Comparison of ENCODE assay signal across 24 cellular contexts in genomic region chr3:149901770-149902169, GRCh38.
DNase-seq lines count a peak whose midpoint lies in the region; ATAC-seq, FAIRE-seq and TF ChIP-seq lines count a peak whose summit lies in the region.
"Had no signal": no experiment of that assay in that cellular context is flagged by ENCODE, and none has a peak within 500 bp of the region (broad histone marks: within the 10 kb centered on the region; RNA-seq: fewer than 3 reads in every experiment).

No MANE protein-coding gene starts in this region.

- intact Hi-C loops in K562 (cut with micrococcal nuclease), result no loop called here
- intact Hi-C loops in activated CD4-positive, alpha-beta T cell treated with anti-CD3 and anti-CD28 coated beads for 36 hours (cut with DNase I, micrococcal nuclease), result no loop called here

- H4K20me1 ChIP-seq in SK-N-SH (ENCODE audit: insufficient read depth) (no peaks in the 10 kb centered on the region), K562 (replicated peaks; ENCODE audit: control insufficient read depth, insufficient read depth, low read length) (no peaks in the 10 kb centered on the region)

- H3K36me3 Mint-ChIP-seq in activated CD4-positive, alpha-beta T cell treated with anti-CD3 and anti-CD28 coated beads for 36 hours (ENCODE audit: low read depth), result peaks cover 14% of the 10 kb centered on the region
- peaks cover 11% of the 10 kb centered on the region for H3K36me3 Mint-ChIP-seq in effector memory CD8-positive, alpha-beta T cell (ENCODE audit: insufficient read depth)

- TF ChIP-seq RAD21 in SK-N-SH (IDR thresholded peaks at IDR 0.05; ENCODE audit: low read length), result no peak
- TF ChIP-seq RAD21 in K562 (CRISPR knock-in tag; conservative IDR thresholded peaks at IDR 0.05 in 1 of 2, IDR thresholded peaks at IDR 0.05 in 1 of 2), result no peak

- no peak for ATAC-seq in K562
- no peak for ATAC-seq in activated CD4-positive, alpha-beta T cell treated with anti-CD3 and anti-CD28 coated beads for 36 hours
- no peak for ATAC-seq in effector memory CD8-positive, alpha-beta T cell (replicated peaks)
- ATAC-seq in HG03280 (IDR thresholded peaks at IDR 0.05; ENCODE audit: unreplicated experiment), result no peak
- ATAC-seq: A549, GM12878, HCT116 had no signal

- in situ Hi-C loops in K562 (cut with MboI), result no loop called here

- H3K9me2 ChIP-seq in SK-N-SH, result no peaks in the 10 kb centered on the region

- peak in 1 of 2 experiments; percentile 56; a peak in 2 of 4 replicates for TF ChIP-seq EP300 in SK-N-SH (IDR thresholded peaks at IDR 0.05; ENCODE audit: borderline replicate concordance in 1 of 2, low read depth in 1 of 2, low read length in 1 of 2)
- no peak for TF ChIP-seq EP300 in K562 (IDR thresholded peaks at IDR 0.05; ENCODE audit: low read length)

- TF ChIP-seq CTCF in D721Med (IDR thresholded peaks at IDR 0.05; ENCODE audit: insufficient read depth, missing control alignments), result no peak
- no peak for TF ChIP-seq CTCF in SK-N-SH (IDR thresholded peaks at IDR 0.05)
- TF ChIP-seq CTCF in K562 (IDR thresholded peaks at IDR 0.05 in 2 of 3, conservative IDR thresholded peaks at IDR 0.05 in 1 of 3; ENCODE audit: insufficient read depth in 2 of 3, low read depth in 1 of 3, low read length in 3 of 3), result no peak

- H3K36me3 ChIP-seq in SK-N-SH (replicated peaks in 1 of 2; ENCODE audit: control insufficient read depth in 1 of 2, insufficient read depth in 2 of 2, low read length in 1 of 2), result peaks cover 3 to 13% of the 10 kb centered on the region in 2 experiments
- H3K36me3 ChIP-seq in K562 (ENCODE audit: control insufficient read depth, insufficient read depth, low read length), result no peaks in the 10 kb centered on the region

- no peak overlapping the region for H3K9ac ChIP-seq in SK-N-SH
- no peak overlapping the region for H3K9ac ChIP-seq in K562 (ENCODE audit: insufficient read depth in 1 of 2, low read depth in 2 of 2, low read length in 2 of 2)
- H3K9ac ChIP-seq: GM23248 had no signal

- no peak overlapping the region for H3K27ac Mint-ChIP-seq in activated CD4-positive, alpha-beta T cell treated with anti-CD3 and anti-CD28 coated beads for 36 hours
- H3K27ac Mint-ChIP-seq in effector memory CD8-positive, alpha-beta T cell, result peak overlapping the region in 1 of 2 donors; percentile 41

- FAIRE-seq in D721Med (lab: Jason Lieb, UNC) (peak; percentile 53), K562 (lab: Jason Lieb, UNC) (peak; percentile 15)
- FAIRE-seq: A549, GM12878, GM19239, H1 had no signal

- H3K9me3 ChIP-seq in SK-N-SH (no peaks in the 10 kb centered on the region), K562 (replicated peaks; ENCODE audit: control insufficient read depth, insufficient read depth, low read depth, low read length) (no peaks in the 10 kb centered on the region)
- H3K9me3 ChIP-seq: A549 had no signal

- TF ChIP-seq POLR2A in K562 (conservative IDR thresholded peaks at IDR 0.05), result no peak

- H3K4me2 ChIP-seq in SK-N-SH (no peak overlapping the region), K562 (ENCODE audit: insufficient read depth, low read length) (no peak overlapping the region)
- H3K4me2 ChIP-seq: A549 had no signal

- H3K27ac ChIP-seq in SK-N-SH (ENCODE audit: low read depth in 2 of 2, low read length in 1 of 2), result peak overlapping the region in 1 of 2 experiments; percentile 97; a peak in 2 of 4 replicates
- H3K27ac ChIP-seq in K562 (ENCODE audit: extremely low read depth, low read depth, low read length), result no peak overlapping the region
- H3K27ac ChIP-seq: A549, GM23248 had no signal

- POLR2A ChIA-PET in SK-N-SH (lab: Yijun Ruan, JAX), result no interaction called here
- POLR2A ChIA-PET in K562 (lab: Yijun Ruan, JAX), result interaction anchor here (0.5 kb wide), 1 partner anchor 170 kb away, joined by 3 read pairs; no protein-coding TSS in a partner anchor
- POLR2A ChIA-PET in activated CD4-positive, alpha-beta T cell treated with anti-CD3 and anti-CD28 coated beads for 36 hours (lab: Charles Lee), result no interaction called here

- no peaks in the 10 kb centered on the region for H3K9me3 Mint-ChIP-seq in activated CD4-positive, alpha-beta T cell treated with anti-CD3 and anti-CD28 coated beads for 36 hours (ENCODE audit: low read depth)
- no peaks in the 10 kb centered on the region for H3K9me3 Mint-ChIP-seq in effector memory CD8-positive, alpha-beta T cell
- H3K9me3 Mint-ChIP-seq: CD4-positive, alpha-beta memory T cell; H9 had no signal

- H3K4me3 ChIP-seq in SK-N-SH (ENCODE audit: low read depth in 2 of 2, low read length in 1 of 2), result no peak overlapping the region
- no peak overlapping the region for H3K4me3 ChIP-seq in K562
- H3K4me3 ChIP-seq: A549, GM12878, GM23248 had no signal

- DNase-seq in D721Med (ENCODE audit: insufficient read length, low spot score) (no peak), SK-N-SH (no peak), K562 (ENCODE audit: extremely low read depth in 1 of 4, low spot score in 3 of 4) (no peak), RPMI8226 (no peak)
- no peak for DNase-seq in activated CD4-positive, alpha-beta T cell treated with anti-CD3 and anti-CD28 coated beads for 36 hours
- no peak for DNase-seq in effector memory CD8-positive, alpha-beta T cell
- DNase-seq: 8988T; ACHN; AML-193; C1 segment of cervical spinal cord; Calu3; CD4-positive, alpha-beta memory T cell; COR-L47; DMS153; DND-41; GDM1; GM23248; H9 had no signal

- CTCF ChIA-PET in SK-N-SH (lab: Yijun Ruan, JAX), result interaction anchor here (1.0 to 3.2 kb wide), 5 partner anchors 11 to 22 kb away, joined by 3 to 26 read pairs (median 5); no protein-coding TSS in a partner anchor
- CTCF ChIA-PET in K562 (lab: Yijun Ruan, JAX; ENCODE audit: low intra/inter-chr PET ratio), result no interaction called here
- CTCF ChIA-PET in activated CD4-positive, alpha-beta T cell treated with anti-CD3 and anti-CD28 coated beads for 36 hours (lab: Charles Lee), result interaction anchor here (0.8 to 1.2 kb wide), 3 partner anchors 11 to 313 kb away, joined by 3 to 4 read pairs (median 3); no protein-coding TSS in a partner anchor

- no peaks in the 10 kb centered on the region for H3K9me1 ChIP-seq in K562 (ENCODE audit: control insufficient read depth, insufficient read depth, low read length)

- no TSS peak for BruUV-seq in K562 (replicated peaks; lab: Mats Ljungman, UMichigan)

- H3K4me3 Mint-ChIP-seq in activated CD4-positive, alpha-beta T cell treated with anti-CD3 and anti-CD28 coated beads for 36 hours, result no peak overlapping the region
- H3K4me3 Mint-ChIP-seq in effector memory CD8-positive, alpha-beta T cell, result no peak overlapping the region
- H3K4me3 Mint-ChIP-seq: CD4-positive, alpha-beta memory T cell; H9 had no signal

- H3K79me2 ChIP-seq in SK-N-SH (ENCODE audit: insufficient read depth) (no peaks in the 10 kb centered on the region), K562 (ENCODE audit: control insufficient read depth, insufficient read depth, low read length) (no peaks in the 10 kb centered on the region)

- no peaks in the 10 kb centered on the region for H3K27me3 Mint-ChIP-seq in activated CD4-positive, alpha-beta T cell treated with anti-CD3 and anti-CD28 coated beads for 36 hours
- H3K27me3 Mint-ChIP-seq in effector memory CD8-positive, alpha-beta T cell, result no peaks in the 10 kb centered on the region
- H3K27me3 Mint-ChIP-seq: CD4-positive, alpha-beta memory T cell had no signal

- H3K4me1 ChIP-seq in SK-N-SH (ENCODE audit: control insufficient read depth in 1 of 2, insufficient read depth in 2 of 2, low read depth in 1 of 2, low read length in 1 of 2) (peaks cover 15 to 19% of the 10 kb centered on the region in 2 experiments), K562 (replicated peaks in 1 of 2; ENCODE audit: control insufficient read depth in 2 of 2, insufficient read depth in 2 of 2, low read length in 2 of 2) (peaks cover 0 to 6% of the 10 kb centered on the region in 2 experiments; a peak in 3 of 5 replicates)
- H3K4me1 ChIP-seq: A549 had no signal

- no peaks in the 10 kb centered on the region for H3K27me3 ChIP-seq in SK-N-SH (ENCODE audit: insufficient read depth)
- H3K27me3 ChIP-seq in K562 (ENCODE audit: control insufficient read depth in 2 of 2, insufficient read depth in 2 of 2, low read length in 2 of 2), result no peaks in the 10 kb centered on the region

- H3F3A ChIP-seq in SK-N-SH (replicated peaks; ENCODE audit: insufficient read depth), result peaks cover 22% of the 10 kb centered on the region

- H3K4me1 Mint-ChIP-seq in activated CD4-positive, alpha-beta T cell treated with anti-CD3 and anti-CD28 coated beads for 36 hours, result peaks cover 2% of the 10 kb centered on the region
- H3K4me1 Mint-ChIP-seq in effector memory CD8-positive, alpha-beta T cell (ENCODE audit: low read depth in 2 of 2), result peaks cover 6 to 9% of the 10 kb centered on the region in 2 donors

- H2AFZ ChIP-seq in SK-N-SH (ENCODE audit: low read depth) (no peak overlapping the region), K562 (ENCODE audit: low read depth, low read length) (no peak overlapping the region)
- H2AFZ ChIP-seq: GM23248 had no signal

TF ChIP-seq in SK-N-SH, 30 proteins besides CTCF, POLR2A, EP300 and RAD21:
- TF ChIP-seq GATA2 (CRISPR knock-in tag; IDR thresholded peaks at IDR 0.05), result 0 out of 2 replicates have a peak, but pooled peaks have one; percentile 13
- TF ChIP-seq MXI1 (IDR thresholded peaks at IDR 0.05; ENCODE audit: low read depth, low read length), result no peak

TF ChIP-seq in K562, 482 proteins besides CTCF, POLR2A, EP300 and RAD21 (continues in another document):
- TF ChIP-seq RBM14 (IDR thresholded peaks at IDR 0.05; ENCODE audit: borderline replicate concordance, insufficient read depth, low read depth, low read length), result no peak
- TF ChIP-seq GABPA (tag; conservative IDR thresholded peaks at IDR 0.05; ENCODE audit: low read depth), result no peak
- no peak for TF ChIP-seq RBM39 (optimal IDR thresholded peaks at IDR 0.05; ENCODE audit: low read depth, low read length)
- no peak for TF ChIP-seq ARID2 (IDR thresholded peaks at IDR 0.05)
- no peak for TF ChIP-seq ZBTB49 (CRISPR knock-in tag; IDR thresholded peaks at IDR 0.05; ENCODE audit: borderline replicate concordance)
- TF ChIP-seq KLF6 (CRISPR knock-in tag; IDR thresholded peaks at IDR 0.05; ENCODE audit: borderline replicate concordance), result no peak
